ENCODE assay signal across 9 cellular contexts in genomic region chr6:13273931-13274706, GRCh38. TPM values are rescaled to one million over a fixed set of nuclear protein-coding genes. Genes with fewer than 3 reads are reported as not detected.
A peak's percentile ranks its signal among the peaks of the same experiment; 100 is the strongest.
DNase-seq lines count a peak whose midpoint lies in the region; ATAC-seq and TF ChIP-seq lines count a peak whose summit lies in the region.
"Had no signal": no experiment of that assay in that cellular context is flagged by ENCODE, and none has a peak within 500 bp of the region (broad histone marks: within the 10 kb centered on the region; RNA-seq: fewer than 3 reads in every experiment).

No MANE protein-coding gene starts in this region.

- H3K9me3 ChIP-seq in OCI-LY1 (ENCODE audit: low read length) (no peaks in the 10 kb centered on the region), neutrophil (no peaks in the 10 kb centered on the region), thyroid gland (no peaks in the 10 kb centered on the region)

- WGBS in thyroid gland, 2 donors = 86 to 87% methylated on average over 21 of the region's 21 CpGs

- H3K36me3 ChIP-seq in OCI-LY1 (ENCODE audit: insufficient read depth, low read length) = no peaks in the 10 kb centered on the region
- peaks cover 17% of the 10 kb centered on the region for H3K36me3 ChIP-seq in neutrophil
- no peaks in the 10 kb centered on the region for H3K36me3 ChIP-seq in thyroid gland

- no peak for TF ChIP-seq POLR2A in thyroid gland (IDR thresholded peaks at IDR 0.05)

- H3K4me3 ChIP-seq in OCI-LY1 (ENCODE audit: low read depth, low read length, poor library complexity, severe bottlenecking) = peak overlapping the region; percentile 59
- H3K4me3 ChIP-seq in neutrophil (ENCODE audit: low read depth in 1 of 2, low read length in 1 of 2) = peak overlapping the region; percentile 75 to 76
- H3K4me3 ChIP-seq in thyroid gland (replicated peaks in 1 of 3) = no peak overlapping the region

- peak overlapping the region; percentile 20; the same call in 1 of the 2 replicates for H3K9ac ChIP-seq in OCI-LY1 (ENCODE audit: low read length)

- TF ChIP-seq CTCF in CD14-positive monocyte (IDR thresholded peaks at IDR 0.05) (no peak), OCI-LY1 (IDR thresholded peaks at IDR 0.05; ENCODE audit: low read length) (no peak), neutrophil (IDR thresholded peaks at IDR 0.05) (no peak), thyroid gland (IDR thresholded peaks at IDR 0.05) (no peak)

- H3K27me3 Mint-ChIP-seq in CD14-positive monocyte (ENCODE audit: low read depth in 3 of 3) = peaks cover 0 to 2% (median 0%) of the 10 kb centered on the region in 3 donors

- no peaks in the 10 kb centered on the region for H3F3A ChIP-seq in OCI-LY1 (ENCODE audit: insufficient read depth, low read length)

- H3K27ac Mint-ChIP-seq in CD14-positive monocyte = peak overlapping the region; percentile 92 to 99 (median 99)

- H3K9me3 Mint-ChIP-seq in CD14-positive monocyte = peaks cover 0 to 2% (median 0%) of the 10 kb centered on the region in 7 donors

- no peaks in the 10 kb centered on the region for H3K9me2 ChIP-seq in OCI-LY1 (ENCODE audit: low read depth, low read length)

- no peak overlapping the region for H2AFZ ChIP-seq in OCI-LY1 (ENCODE audit: low read length)

- no peaks in the 10 kb centered on the region for H3K79me2 ChIP-seq in OCI-LY1 (ENCODE audit: insufficient read depth, low read length)

- H4K20me1 ChIP-seq in OCI-LY1 (ENCODE audit: insufficient read depth, low read length) = no peaks in the 10 kb centered on the region

- intact Hi-C loops in CD14-positive monocyte (cut with micrococcal nuclease) = loop anchor here (2.0 to 5.0 kb wide), 2 partner anchors 29 to 53 kb away; partner anchors contain the start of gene TBC1D7 (in 1 of the 2)
- intact Hi-C loops in thyroid gland (cut with DNase I) = no loop called here

- peak overlapping the region; percentile 73 for H3K4me2 ChIP-seq in OCI-LY1 (ENCODE audit: low read length)

- peaks cover 19 to 24% of the 10 kb centered on the region in 2 donors for H3K36me3 Mint-ChIP-seq in CD14-positive monocyte

- no peaks in the 10 kb centered on the region for H3K27me3 ChIP-seq in OCI-LY1 (ENCODE audit: insufficient read depth, low read length)
- H3K27me3 ChIP-seq in neutrophil = no peaks in the 10 kb centered on the region
- no peaks in the 10 kb centered on the region for H3K27me3 ChIP-seq in thyroid gland

- peaks cover 47% of the 10 kb centered on the region for H3K4me1 ChIP-seq in OCI-LY1 (ENCODE audit: insufficient read depth, low read length, severe bottlenecking)
- peaks cover 75 to 76% of the 10 kb centered on the region in 2 experiments for H3K4me1 ChIP-seq in neutrophil (ENCODE audit: control insufficient read depth in 1 of 2, insufficient read depth in 1 of 2, low read depth in 1 of 2, low read length in 1 of 2)
- no peaks in the 10 kb centered on the region for H3K4me1 ChIP-seq in thyroid gland

- DNase-seq in CD14-positive monocyte (ENCODE audit: low spot score) = peak; percentile 73
- DNase-seq in activated T-helper 9 cell treated with anti-CD3 and anti-CD28 coated beads, Interleukin-2, amount 50 U/mL, for 16 hours (ENCODE audit: low read depth) = peak; percentile 52
- DNase-seq in thyroid gland = no peak

- ATAC-seq in GM21619 (IDR thresholded peaks at IDR 0.05; ENCODE audit: unreplicated experiment) = peak; percentile 36
- ATAC-seq in HG03469 (IDR thresholded peaks at IDR 0.05; ENCODE audit: unreplicated experiment) = no peak
- ATAC-seq in GM19397 (IDR thresholded peaks at IDR 0.05; ENCODE audit: unreplicated experiment) = no peak

- H3K4me1 Mint-ChIP-seq in CD14-positive monocyte = peaks cover 67% of the 10 kb centered on the region

- H3K27ac ChIP-seq in OCI-LY1 (ENCODE audit: low read depth, low read length, poor library complexity, severe bottlenecking) (no peak overlapping the region), neutrophil (peak overlapping the region; percentile 92), thyroid gland (no peak overlapping the region)
- H3K27ac ChIP-seq: C4-2B had no signal

- peak overlapping the region; percentile 93 to 94 for H3K4me3 Mint-ChIP-seq in CD14-positive monocyte

RNA-seq across cellular contexts. Expression of gene TBC1D7, which starts 54.2 kb away (rescaled TPM):
- 10 to 100 TPM; 34.3 TPM for polyA plus RNA-seq in CD14-positive monocyte
- total RNA-seq in thyroid gland = 10 to 100 TPM in 2 of 4 donors, 1 to 10 TPM in 2; 6.9 to 10.7 (median 9.6) TPM

Comparison
In these comparisons a context has a peak if more than half of its experiments do, and no peak if none do; other contexts are left out.
1. DNase-seq: peak in CD14-positive monocyte (single experiment) and activated T-helper 9 cell treated with anti-CD3 and anti-CD28 coated beads, Interleukin-2, amount 50 U/mL, for 16 hours (single experiment); none in thyroid gland (0 of 2).
2. H3K4me3 ChIP-seq: peak in OCI-LY1 (single experiment) and neutrophil (2 of 2); none in thyroid gland (0 of 3).